Comparison of ENCODE assay signal across 8 cellular contexts in the genomic region with DNA sequence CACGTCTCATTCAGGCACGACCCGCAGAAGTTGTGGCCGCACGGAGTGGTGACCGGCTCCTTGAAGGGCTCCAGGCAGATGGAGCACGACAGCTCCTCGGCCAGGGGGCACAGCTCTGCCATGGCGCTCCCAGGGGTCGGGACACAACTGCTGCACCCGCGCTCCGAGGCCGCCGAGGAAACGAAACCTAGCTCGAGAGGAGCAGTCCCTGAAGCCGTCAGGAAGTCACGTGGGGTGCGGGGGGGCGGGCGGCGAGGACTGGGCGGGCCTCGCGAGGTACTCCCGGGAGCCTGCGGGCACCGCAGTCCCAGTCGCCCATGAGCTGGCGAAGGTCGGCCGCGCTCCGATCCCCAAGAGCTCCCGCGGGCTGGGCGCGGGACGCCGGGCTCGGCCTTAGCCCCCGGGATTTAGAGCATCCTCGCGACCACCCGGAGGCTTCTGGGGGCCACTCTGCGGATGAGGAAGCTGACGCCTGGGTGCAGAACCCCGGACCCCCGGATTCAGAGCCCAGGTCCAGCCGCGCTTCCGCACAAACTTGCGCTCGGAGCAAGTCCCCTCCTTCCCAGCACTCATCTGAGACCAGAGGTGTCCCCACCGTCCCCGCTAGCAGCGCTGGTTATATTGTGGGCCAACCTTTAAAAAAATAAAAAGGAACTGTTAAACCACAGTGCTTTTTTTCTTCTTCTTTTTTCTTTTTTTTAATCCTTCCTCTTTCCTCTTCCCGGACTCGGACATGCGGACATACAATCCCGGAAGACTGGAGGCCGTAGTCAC. TPM values are rescaled to one million over a fixed set of nuclear protein-coding genes. Genes with fewer than 3 reads are reported as not detected.
DNase-seq lines count a peak whose midpoint lies in the region; ATAC-seq, FAIRE-seq and TF ChIP-seq lines count a peak whose summit lies in the region.

A gene with protein sequence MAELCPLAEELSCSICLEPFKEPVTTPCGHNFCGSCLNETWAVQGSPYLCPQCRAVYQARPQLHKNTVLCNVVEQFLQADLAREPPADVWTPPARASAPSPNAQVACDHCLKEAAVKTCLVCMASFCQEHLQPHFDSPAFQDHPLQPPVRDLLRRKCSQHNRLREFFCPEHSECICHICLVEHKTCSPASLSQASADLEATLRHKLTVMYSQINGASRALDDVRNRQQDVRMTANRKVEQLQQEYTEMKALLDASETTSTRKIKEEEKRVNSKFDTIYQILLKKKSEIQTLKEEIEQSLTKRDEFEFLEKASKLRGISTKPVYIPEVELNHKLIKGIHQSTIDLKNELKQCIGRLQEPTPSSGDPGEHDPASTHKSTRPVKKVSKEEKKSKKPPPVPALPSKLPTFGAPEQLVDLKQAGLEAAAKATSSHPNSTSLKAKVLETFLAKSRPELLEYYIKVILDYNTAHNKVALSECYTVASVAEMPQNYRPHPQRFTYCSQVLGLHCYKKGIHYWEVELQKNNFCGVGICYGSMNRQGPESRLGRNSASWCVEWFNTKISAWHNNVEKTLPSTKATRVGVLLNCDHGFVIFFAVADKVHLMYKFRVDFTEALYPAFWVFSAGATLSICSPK (minus strand): TSS at position 183 of the 774 bp plus-strand sequence. CDS start 61 bp downstream, at position 122.

- H3K79me2 ChIP-seq in OCI-LY1 (ENCODE audit: insufficient read depth, low read length) (peaks cover 11% of the 10 kb centered on the region), endothelial cell of umbilical vein (ENCODE audit: control insufficient read depth, insufficient read depth, low read length) (peaks cover 45% of the 10 kb centered on the region)

- peaks cover 3% of the 10 kb centered on the region; the same call in 1 of the 2 replicates for H3F3A ChIP-seq in OCI-LY1 (ENCODE audit: insufficient read depth, low read length)

- POLR2A ChIA-PET in endothelial cell of umbilical vein (lab: Charles Lee): interaction anchor here (0.6 to 1.6 kb wide), 15 partner anchors 10 to 134 kb away, joined by 3 to 15 read pairs (median 4); partner anchors contain the start of genes C17orf67 and DGKE

- H2AFZ ChIP-seq in OCI-LY1 (ENCODE audit: low read length) (no peak within 1 kb of the TSS; the same call in 1 of the 2 replicates), endothelial cell of umbilical vein (ENCODE audit: low read depth, low read length) (peak within 1 kb of the TSS; percentile 73)

- H3K27me3 Mint-ChIP-seq in Calu3 (ENCODE audit: unreplicated experiment): no peaks in the 10 kb centered on the region

- ATAC-seq in GM21423 (IDR thresholded peaks at IDR 0.05; ENCODE audit: unreplicated experiment): peak; percentile 63

- H3K4me2 ChIP-seq in OCI-LY1 (ENCODE audit: low read length) (peak within 1 kb of the TSS; percentile 76), endothelial cell of umbilical vein (ENCODE audit: insufficient read depth, low read length) (peak within 1 kb of the TSS; percentile 95)

- H3K9me2 ChIP-seq in OCI-LY1 (ENCODE audit: low read depth, low read length): no peaks in the 10 kb centered on the region

- H3K27ac ChIP-seq in HUES64 (ENCODE audit: low read depth, low read length): no peak within 1 kb of the TSS
- H3K27ac ChIP-seq in OCI-LY1 (ENCODE audit: low read depth, low read length, poor library complexity, severe bottlenecking): peak within 1 kb of the TSS; percentile 4
- peak within 1 kb of the TSS; percentile 93 for H3K27ac ChIP-seq in endothelial cell of umbilical vein (ENCODE audit: insufficient read depth, low read depth, low read length)

- no peak for TF ChIP-seq CTCF in Calu3 (IDR thresholded peaks at IDR 0.05; ENCODE audit: unreplicated experiment)
- no peak for TF ChIP-seq CTCF in OCI-LY1 (IDR thresholded peaks at IDR 0.05; ENCODE audit: low read length)
- no peak for TF ChIP-seq CTCF in endothelial cell of umbilical vein (IDR thresholded peaks at IDR 0.05; ENCODE audit: extremely low read depth in 1 of 2, insufficient read depth in 1 of 2, low read depth in 1 of 2, low read length in 2 of 2)

- H3K9ac ChIP-seq in HUES64 (ENCODE audit: low read depth, low read length) (peak within 1 kb of the TSS; percentile 88), OCI-LY1 (ENCODE audit: low read length) (peak within 1 kb of the TSS; percentile 77), endothelial cell of umbilical vein (replicated peaks; ENCODE audit: extremely low read depth, insufficient read depth, low read length) (peak within 1 kb of the TSS; percentile 97)

- H3K9me3 Mint-ChIP-seq in Calu3 (ENCODE audit: low read depth, unreplicated experiment): peaks cover 2% of the 10 kb centered on the region

- peak within 1 kb of the TSS; percentile 85 for H3K4me3 ChIP-seq in HUES64 (ENCODE audit: low read length)
- peak within 1 kb of the TSS; percentile 76 for H3K4me3 ChIP-seq in OCI-LY1 (ENCODE audit: low read depth, low read length, poor library complexity, severe bottlenecking)
- H3K4me3 ChIP-seq in endothelial cell of umbilical vein (replicated peaks in 1 of 3; ENCODE audit: insufficient read depth in 1 of 3, low read depth in 1 of 3, low read length in 3 of 3): peak within 1 kb of the TSS; percentile 79 to 95 (median 88)

- dilution Hi-C loops in endothelial cell of umbilical vein (cut with MboI; ENCODE audit: extremely low pct_ligation_motif_present, low sequenced_read_pairs): no loop called here

- H3K9me3 ChIP-seq in HUES64 (ENCODE audit: insufficient read depth, low read depth, low read length) (no peaks in the 10 kb centered on the region), OCI-LY1 (ENCODE audit: low read length) (peaks cover 6% of the 10 kb centered on the region; the same call in 1 of the 2 replicates), endothelial cell of umbilical vein (replicated peaks; ENCODE audit: control insufficient read depth, insufficient read depth, low read length) (no peaks in the 10 kb centered on the region)

- no peaks in the 10 kb centered on the region for H3K9me1 ChIP-seq in endothelial cell of umbilical vein (replicated peaks; ENCODE audit: control insufficient read depth, extremely low read depth, insufficient read depth, low read length)

- peaks cover 28% of the 10 kb centered on the region for H3K4me1 Mint-ChIP-seq in Calu3 (ENCODE audit: low read depth, unreplicated experiment)

- H3K27ac Mint-ChIP-seq in Calu3 (ENCODE audit: unreplicated experiment): peak within 1 kb of the TSS; percentile 90

- H4K20me1 ChIP-seq in OCI-LY1 (ENCODE audit: insufficient read depth, low read length): no peaks in the 10 kb centered on the region
- H4K20me1 ChIP-seq in endothelial cell of umbilical vein (replicated peaks; ENCODE audit: control insufficient read depth, extremely low read depth, insufficient read depth, low read length): no peaks in the 10 kb centered on the region

- peaks cover 59% of the 10 kb centered on the region for H3K36me3 Mint-ChIP-seq in Calu3 (ENCODE audit: insufficient read depth, unreplicated experiment)

- peaks cover 34% of the 10 kb centered on the region for H3K27me3 ChIP-seq in HUES64 (ENCODE audit: insufficient read depth, low read length)
- no peaks in the 10 kb centered on the region for H3K27me3 ChIP-seq in OCI-LY1 (ENCODE audit: insufficient read depth, low read length)
- no peaks in the 10 kb centered on the region for H3K27me3 ChIP-seq in endothelial cell of umbilical vein (ENCODE audit: control insufficient read depth in 2 of 2, insufficient read depth in 2 of 2, low read length in 2 of 2)

- TSS peak; percentile 97 for BruUV-seq in Calu3 (replicated peaks; lab: Mats Ljungman, UMichigan)
- BruUV-seq in endothelial cell of umbilical vein (replicated peaks; lab: Mats Ljungman, UMichigan): TSS peak; percentile 93

- intact Hi-C loops in Calu3 (cut with micrococcal nuclease; ENCODE audit: unreplicated experiment): no loop called here
- intact Hi-C loops in endothelial cell of umbilical vein (cut with micrococcal nuclease): loop anchor here (1.0 kb wide), 3 partner anchors 46 to 95 kb away; partner anchors contain the start of gene C17orf67

- peak; percentile 92 for FAIRE-seq in endothelial cell of umbilical vein (lab: Jason Lieb, UNC)

- TF ChIP-seq POLR2A in endothelial cell of umbilical vein (IDR thresholded peaks at IDR 0.05; ENCODE audit: low read depth, low read length): peak; percentile 100

- CTCF ChIA-PET in Calu3 (lab: Charles Lee) (interaction anchor here (0.6 to 1.7 kb wide), 3 partner anchors 17 to 97 kb away, joined by 4 to 5 read pairs (median 5); no protein-coding TSS in a partner anchor), endothelial cell of umbilical vein (lab: Charles Lee) (interaction anchor here (1.0 to 1.3 kb wide), 3 partner anchors 23 to 80 kb away, joined by 3 to 7 read pairs (median 6); partner anchors contain the start of genes C17orf67 and DGKE)

- H3K36me3 ChIP-seq in HUES64 (ENCODE audit: insufficient read depth, low read length) (no peaks in the 10 kb centered on the region), OCI-LY1 (ENCODE audit: insufficient read depth, low read length) (peaks cover 7% of the 10 kb centered on the region; the same call in 1 of the 2 replicates), endothelial cell of umbilical vein (ENCODE audit: control insufficient read depth in 2 of 2, extremely low read depth in 1 of 2, insufficient read depth in 2 of 2, low read length in 2 of 2) (no peaks in the 10 kb centered on the region)

- H3K4me3 Mint-ChIP-seq in Calu3 (ENCODE audit: low read depth, unreplicated experiment): peak within 1 kb of the TSS; percentile 83

- under 1% methylated on average over 63 of the region's 63 CpGs for WGBS in HUES64

- DNase-seq in Calu3: peak; percentile 77
- peak; percentile 91 for DNase-seq in activated CD8-positive, alpha-beta memory T cell treated with anti-CD3 and anti-CD28 coated beads, Interleukin-2, amount 50 U/mL, for 48 hours
- DNase-seq in endothelial cell of umbilical vein (ENCODE audit: low read depth, low spot score): peak; percentile 90
- DNase-seq in middle frontal gyrus (ENCODE audit: extremely low spot score, low spot score): peak; percentile 35
- DNase-seq in stimulated activated CD8-positive, alpha-beta memory T cell treated with anti-CD3 and anti-CD28 coated beads, Interleukin-2, amount 100 ng/mL, for 1 hour (ENCODE audit: low read depth in 2 of 2): peak; percentile 79 to 80

- H3K4me1 ChIP-seq in HUES64 (ENCODE audit: insufficient read depth, low read length): peaks cover 4% of the 10 kb centered on the region; the same call in 1 of the 2 replicates
- H3K4me1 ChIP-seq in OCI-LY1 (ENCODE audit: insufficient read depth, low read length, severe bottlenecking): peaks cover 40% of the 10 kb centered on the region
- peaks cover 33% of the 10 kb centered on the region for H3K4me1 ChIP-seq in endothelial cell of umbilical vein (ENCODE audit: control insufficient read depth, extremely low read depth, insufficient read depth, low read length)

RNA-seq across cellular contexts. Expression of the gene that starts here (rescaled TPM):
- 107 and 144 TPM in 2 replicates for total RNA-seq in Calu3 (2022)
- 19.2 TPM for polyA plus RNA-seq in HUES64 (2013, experiment 1 of 2)
- 18.5 TPM for polyA plus RNA-seq in HUES64 (2013, experiment 2 of 2)
- 69.4 and 98.4 TPM in 2 replicates for total RNA-seq in endothelial cell of umbilical vein
- 42.8 and 51.1 TPM in 2 replicates for polyA plus RNA-seq in endothelial cell of umbilical vein
- polyA plus RNA-seq in endothelial cell of umbilical vein (2011; cell fraction: cytosol; rRNA removed): 32.9 and 35.4 TPM in 2 replicates
- 125 and 147 TPM in 2 replicates for polyA plus RNA-seq in endothelial cell of umbilical vein (2011; cell fraction: nucleus; rRNA removed)
- 60.8 and 86.4 TPM in 2 replicates for polyA plus RNA-seq in endothelial cell of umbilical vein (2012)
- polyA minus RNA-seq in endothelial cell of umbilical vein: 92.0 and 119 TPM in 2 replicates
- polyA minus RNA-seq in endothelial cell of umbilical vein (2011; cell fraction: cytosol; rRNA and poly(A)+ RNA removed): 36.7 TPM
- 71.4 and 80.7 TPM in 2 replicates for polyA minus RNA-seq in endothelial cell of umbilical vein (2011; cell fraction: nucleus; rRNA and poly(A)+ RNA removed)

Comparison
In these comparisons a context has a peak if more than half of its experiments do, and no peak if none do; other contexts are left out.
1. DNase-seq: peak in every context shown above with its lines; median percentile 91 in activated CD8-positive, alpha-beta memory T cell treated with anti-CD3 and anti-CD28 coated beads, Interleukin-2, amount 50 U/mL, for 48 hours; 90 in endothelial cell of umbilical vein; 80 in stimulated activated CD8-positive, alpha-beta memory T cell treated with anti-CD3 and anti-CD28 coated beads, Interleukin-2, amount 100 ng/mL, for 1 hour; 77 in Calu3; 35 in middle frontal gyrus.